In genomic region chr2:168136392-168136977, GRCh38 we compare ENCODE assay signal across 8 cellular contexts.
DNase-seq lines count a peak whose midpoint lies in the region; ATAC-seq, FAIRE-seq and TF ChIP-seq lines count a peak whose summit lies in the region.

No MANE protein-coding gene starts in this region.

- no peaks in the 10 kb centered on the region for H3K4me1 ChIP-seq in GM12878 (ENCODE audit: control insufficient read depth, insufficient read depth, low read length)

- H3K4me3 ChIP-seq in GM12878: no peak overlapping the region

- H3K27ac ChIP-seq in GM12878 (ENCODE audit: control insufficient read depth, insufficient read depth): no peak overlapping the region

- TF ChIP-seq EP300 in GM12878 (IDR thresholded peaks at IDR 0.05; ENCODE audit: borderline replicate concordance in 1 of 2, control insufficient read depth in 1 of 2, low read depth in 2 of 2, low read length in 2 of 2): no peak

- SMC1A ChIA-PET in GM12878 (lab: Charles Lee; ENCODE audit: uncharacterized antibody, unreplicated experiment): interaction anchor here (3.3 kb wide), 1 partner anchor 17 kb away, joined by 10 read pairs; no protein-coding TSS in a partner anchor

- RAD21 ChIA-PET in GM12878 (lab: Charles Lee; ENCODE audit: unreplicated experiment): no interaction called here

- TF ChIP-seq POLR2A in GM12878 (IDR thresholded peaks at IDR 0.05; ENCODE audit: low read depth, low read length): no peak

- POLR2A ChIA-PET in GM12878 (lab: Charles Lee): no interaction called here

- 6% methylated on average over 2 of the region's 2 CpGs for WGBS in GM12878 (ENCODE audit: insufficient coverage, insufficient replicate concordance, low lambda C conversion rate, missing lambda C conversion rate)

- peak; percentile 76 for ATAC-seq in GM21515 (IDR thresholded peaks at IDR 0.05; ENCODE audit: unreplicated experiment)
- ATAC-seq in GM12878: peak; percentile 58; the same call in 2 of the 3 replicates
- ATAC-seq in left lobe of liver: peak; percentile 75
- ATAC-seq in HG02970 (IDR thresholded peaks at IDR 0.05; ENCODE audit: low FRiP score, unreplicated experiment): no peak

- intact Hi-C loops in GM12878 (cut with micrococcal nuclease; ENCODE audit: unreplicated experiment): loop anchor here (1.0 kb wide), 1 partner anchor 784 kb away; no protein-coding TSS in a partner anchor

- peak; percentile 43 for TF ChIP-seq RAD21 in GM12878 (IDR thresholded peaks at IDR 0.05; ENCODE audit: insufficient read depth, low read depth, low read length)

- H3K4me2 ChIP-seq in GM12878 (ENCODE audit: control insufficient read depth, insufficient read depth): no peak overlapping the region

- no peaks in the 10 kb centered on the region for H3K36me3 ChIP-seq in GM12878 (ENCODE audit: control insufficient read depth in 2 of 2, insufficient read depth in 2 of 2, low read length in 1 of 2)

- H3K9me3 ChIP-seq in GM12878 (replicated peaks; ENCODE audit: control insufficient read depth, insufficient read depth, low read length): no peaks in the 10 kb centered on the region

- DNase-seq in DMS53 treated with DMSO at 0.1 percent for 48 hours (lab: John Stamatoyannopoulos, UW; ENCODE audit: unreplicated experiment): peak; percentile 70
- peak; percentile 50 for DNase-seq in MV-4-11 (lab: John Stamatoyannopoulos, UW)
- no peak for DNase-seq in GM12878 (ENCODE audit: low read depth, low spot score)
- DNase-seq in left lobe of liver (ENCODE audit: low spot score): no peak
- DNase-seq in activated naive CD4-positive, alpha-beta T cell treated with Interleukin-2 at 50 U/mL for 16 hours: no peak
- no peak for DNase-seq in cortex of kidney (lab: John Stamatoyannopoulos, UW)

- CTCF ChIA-PET in GM12878 (lab: Yijun Ruan, JAX): interaction anchor here (1.5 kb wide), 1 partner anchor 8 kb away, joined by 4 read pairs; no protein-coding TSS in a partner anchor

- H4K20me1 ChIP-seq in GM12878 (ENCODE audit: control insufficient read depth, insufficient read depth): no peaks in the 10 kb centered on the region

- in situ Hi-C loops in GM12878 (cut with MboI): loop anchor here (5.0 kb wide), 1 partner anchor 786 kb away; no protein-coding TSS in a partner anchor

- no peak overlapping the region for H2AFZ ChIP-seq in GM12878 (ENCODE audit: control insufficient read depth, low read depth, low read length)

- no TSS peak for BruUV-seq in GM12878 (replicated peaks; lab: Mats Ljungman, UMichigan)

- TF ChIP-seq CTCF in GM12878 (IDR thresholded peaks at IDR 0.05 in 2 of 3, conservative IDR thresholded peaks at IDR 0.05 in 1 of 3; ENCODE audit: control insufficient read depth in 2 of 3, extremely low read depth in 1 of 3, insufficient read depth in 1 of 3, low read depth in 3 of 3, low read length in 3 of 3): peak; percentile 36 to 45 (median 40); a peak in 5 of 6 replicates

- FAIRE-seq in GM12878 (lab: Jason Lieb, UNC): no peak

- 0 out of 4 replicates have a peak, but pooled peaks cover 0 to 7% of the 10 kb centered on the region in 2 experiments for H3K27me3 ChIP-seq in GM12878 (replicated peaks in 1 of 2; ENCODE audit: control insufficient read depth in 2 of 2, insufficient read depth in 2 of 2, low read length in 1 of 2)

- H3K9ac ChIP-seq in GM12878 (ENCODE audit: control insufficient read depth, insufficient read depth, low read length): no peak overlapping the region

- H3K79me2 ChIP-seq in GM12878 (ENCODE audit: control insufficient read depth, insufficient read depth, low read length): no peaks in the 10 kb centered on the region

TF ChIP-seq in GM12878, 131 proteins besides CTCF, POLR2A, EP300 and RAD21:
- TF ChIP-seq TCF12 (IDR thresholded peaks at IDR 0.05; ENCODE audit: low read depth, low read length) (no peak), ZZZ3 (IDR thresholded peaks at IDR 0.05; ENCODE audit: control insufficient read depth, insufficient read length, low read depth) (no peak), MTA2 (IDR thresholded peaks at IDR 0.05; ENCODE audit: low read depth) (no peak), HDAC2 (IDR thresholded peaks at IDR 0.05) (no peak), SMAD1 (IDR thresholded peaks at IDR 0.05; ENCODE audit: low read depth, partially characterized antibody) (no peak), MLLT1 (IDR thresholded peaks at IDR 0.05) (no peak), MYB (IDR thresholded peaks at IDR 0.05; ENCODE audit: borderline replicate concordance, low read depth, low read length) (no peak), RB1 (IDR thresholded peaks at IDR 0.05; ENCODE audit: borderline replicate concordance) (no peak)

Comparison
In these comparisons a context has a peak if more than half of its experiments do, and no peak if none do; other contexts are left out.
1. DNase-seq: peak in DMS53 treated with DMSO at 0.1 percent for 48 hours (single experiment) and MV-4-11 (single experiment); none in GM12878 (single experiment), left lobe of liver (single experiment), activated naive CD4-positive, alpha-beta T cell treated with Interleukin-2 at 50 U/mL for 16 hours (single experiment) and cortex of kidney (single experiment).